Comparison of ENCODE assay signal across 19 cellular contexts in genomic region chr12:53074999-53075370, GRCh38. TPM values are rescaled to one million over a fixed set of nuclear protein-coding genes. Genes with fewer than 3 reads are reported as not detected.
"Had no signal": no experiment of that assay in that cellular context is flagged by ENCODE, and none has a peak within 500 bp of the region (broad histone marks: within the 10 kb centered on the region; RNA-seq: fewer than 3 reads in every experiment).

No MANE protein-coding gene starts in this region.

- DNase-seq: activated CD4-positive, alpha-beta memory T cell treated with anti-CD3 and anti-CD28 coated beads, Interleukin-2, amount 10 ng/mL, durations not matched to agents 7 days and 5 days; activated naive CD4-positive, alpha-beta T cell treated with Interleukin-2 at 50 U/mL for 16 hours; activated naive CD8-positive, alpha-beta T cell treated with anti-CD3 and anti-CD28 coated beads, Interleukin-2, amount 50 U/mL, for 24 hours; activated T-cell treated with anti-CD3 and anti-CD28 coated beads, Interleukin-2, amount 50 U/mL, for 72 hours; dermis blood vessel endothelial cell; naive thymus-derived CD8-positive, alpha-beta T cell; stimulated activated CD4-positive, alpha-beta T cell treated with anti-CD3 and anti-CD28 coated beads, Interleukin-2, amount 100 ng/mL, for 48 hours; stimulated activated naive CD4-positive, alpha-beta T cell treated with Interleukin-2 at 50 U/mL for 16 hours; T-cell; T1000 had no signal

- H3K4me3 Mint-ChIP-seq: activated CD4-positive, alpha-beta memory T cell treated with anti-CD3 and anti-CD28 coated beads, Interleukin-2, amount 10 ng/mL, durations not matched to agents 7 days and 5 days; activated naive CD8-positive, alpha-beta T cell treated with anti-CD3 and anti-CD28 coated beads, Interleukin-2, amount 50 U/mL, for 24 hours; activated T-cell treated with anti-CD3 and anti-CD28 coated beads, Interleukin-2, amount 50 U/mL, for 72 hours; T-cell had no signal

- H3K9me3 ChIP-seq: breast epithelium, neutrophil, suprapubic skin had no signal

- H3K4me3 ChIP-seq: breast epithelium, SK-N-MC, suprapubic skin had no signal

- H3K27ac ChIP-seq: SK-N-MC had no signal

- H3K27me3 ChIP-seq: breast epithelium, neutrophil, suprapubic skin had no signal

- H3K9me3 Mint-ChIP-seq: activated CD4-positive, alpha-beta memory T cell treated with anti-CD3 and anti-CD28 coated beads, Interleukin-2, amount 10 ng/mL, durations not matched to agents 7 days and 5 days; activated naive CD8-positive, alpha-beta T cell treated with anti-CD3 and anti-CD28 coated beads, Interleukin-2, amount 50 U/mL, for 24 hours; activated T-cell treated with anti-CD3 and anti-CD28 coated beads, Interleukin-2, amount 50 U/mL, for 72 hours; naive thymus-derived CD8-positive, alpha-beta T cell; T-cell had no signal

- FAIRE-seq: islet of Langerhans had no signal

- H3K27ac Mint-ChIP-seq: activated CD4-positive, alpha-beta memory T cell treated with anti-CD3 and anti-CD28 coated beads, Interleukin-2, amount 10 ng/mL, durations not matched to agents 7 days and 5 days had no signal

- ATAC-seq: activated naive CD8-positive, alpha-beta T cell treated with anti-CD3 and anti-CD28 coated beads, Interleukin-2, amount 50 U/mL, for 24 hours; activated T-cell treated with anti-CD3 and anti-CD28 coated beads, Interleukin-2, amount 50 U/mL, for 72 hours; naive thymus-derived CD8-positive, alpha-beta T cell; T-cell had no signal

- H3K27me3 Mint-ChIP-seq: activated CD4-positive, alpha-beta memory T cell treated with anti-CD3 and anti-CD28 coated beads, Interleukin-2, amount 10 ng/mL, durations not matched to agents 7 days and 5 days; activated naive CD8-positive, alpha-beta T cell treated with anti-CD3 and anti-CD28 coated beads, Interleukin-2, amount 50 U/mL, for 24 hours; naive thymus-derived CD8-positive, alpha-beta T cell; T-cell had no signal

- H3K36me3 ChIP-seq: breast epithelium had no signal

RNA-seq across cellular contexts. Expression of gene IGFBP6, which starts 22.5 kb away (rescaled TPM):
- total RNA-seq: mononuclear cell had no signal

RNA-seq across cellular contexts. Expression of gene SOAT2, which starts 28.3 kb away (rescaled TPM):
- total RNA-seq: dermis blood vessel endothelial cell, epithelial cell of proximal tubule, lung microvascular endothelial cell, renal cortical epithelial cell, suprapubic skin had no signal
